Comparison of ENCODE assay signal across 1 cellular context in genomic region chr16:72024862-72025382, GRCh38.
TF ChIP-seq lines count a peak whose summit lies in the region.

No MANE protein-coding gene starts in this region.

TF ChIP-seq in IMR-90, 13 proteins besides CTCF, POLR2A, EP300 and RAD21:
- TF ChIP-seq RCOR1 (IDR thresholded peaks at IDR 0.05; ENCODE audit: insufficient replicate concordance, low read length): no peak
- peak; percentile 51 for TF ChIP-seq MAFK (IDR thresholded peaks at IDR 0.05; ENCODE audit: low read depth, low read length)
- TF ChIP-seq, protein P1, sequence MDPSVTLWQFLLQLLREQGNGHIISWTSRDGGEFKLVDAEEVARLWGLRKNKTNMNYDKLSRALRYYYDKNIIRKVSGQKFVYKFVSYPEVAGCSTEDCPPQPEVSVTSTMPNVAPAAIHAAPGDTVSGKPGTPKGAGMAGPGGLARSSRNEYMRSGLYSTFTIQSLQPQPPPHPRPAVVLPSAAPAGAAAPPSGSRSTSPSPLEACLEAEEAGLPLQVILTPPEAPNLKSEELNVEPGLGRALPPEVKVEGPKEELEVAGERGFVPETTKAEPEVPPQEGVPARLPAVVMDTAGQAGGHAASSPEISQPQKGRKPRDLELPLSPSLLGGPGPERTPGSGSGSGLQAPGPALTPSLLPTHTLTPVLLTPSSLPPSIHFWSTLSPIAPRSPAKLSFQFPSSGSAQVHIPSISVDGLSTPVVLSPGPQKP (IDR thresholded peaks at IDR 0.05; ENCODE audit: borderline replicate concordance, low read depth, low read length): no peak
- TF ChIP-seq NFE2L2 (IDR thresholded peaks at IDR 0.05; ENCODE audit: low read depth, low read length): peak; percentile 93
- TF ChIP-seq BHLHE40 (IDR thresholded peaks at IDR 0.05; ENCODE audit: low read depth, low read length): no peak
